Comparison of ENCODE assay signal across 1 cellular context in the genomic region with DNA sequence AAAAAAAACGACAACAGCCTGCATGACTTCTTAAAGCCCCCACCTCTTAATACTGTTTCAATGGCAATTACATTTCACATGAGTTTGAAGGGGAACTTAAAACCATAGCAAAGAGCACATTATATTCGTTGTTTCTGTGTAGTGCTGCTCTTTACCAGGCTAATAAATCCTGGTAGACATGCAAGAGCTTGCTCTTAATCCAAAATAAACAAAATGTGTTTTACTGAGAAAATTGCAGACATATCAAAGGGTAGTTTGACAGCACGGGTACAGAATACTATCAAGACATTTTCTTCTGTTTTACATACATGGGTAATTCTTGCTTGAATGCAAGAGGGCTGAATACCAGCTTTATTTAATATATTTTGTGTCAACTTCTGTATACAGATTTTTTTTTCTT. TPM values are rescaled to one million over a fixed set of nuclear protein-coding genes. Genes with fewer than 3 reads are reported as not detected.
"Had no signal": no experiment of that assay in that cellular context is flagged by ENCODE, and none has a peak within 500 bp of the region (broad histone marks: within the 10 kb centered on the region; RNA-seq: fewer than 3 reads in every experiment).

No MANE protein-coding gene starts in this region.

RNA-seq across cellular contexts. Expression of gene CHRFAM7A, which starts 45.0 kb away (rescaled TPM):
- total RNA-seq: vagina had no signal
